Comparison of ENCODE assay signal across 8 cellular contexts in the genomic region with DNA sequence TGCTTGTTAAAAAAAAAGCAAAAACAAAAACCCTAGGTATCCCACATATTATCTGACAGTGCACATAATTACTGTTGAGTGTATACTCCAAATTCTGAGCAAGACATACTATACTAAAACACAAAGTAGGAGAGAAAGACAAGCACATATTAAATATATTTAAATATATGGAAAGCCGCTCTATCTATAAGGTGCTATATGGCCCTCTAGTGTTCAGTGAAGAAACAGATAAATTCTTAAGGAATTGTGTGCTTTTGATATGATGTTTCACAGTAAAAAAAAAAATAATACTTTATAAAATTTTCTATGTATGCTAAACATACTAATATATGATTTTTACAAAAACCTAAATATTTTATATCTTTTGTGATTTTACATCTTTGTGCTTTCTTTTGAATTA.
DNase-seq lines count a peak whose midpoint lies in the region; ATAC-seq and TF ChIP-seq lines count a peak whose summit lies in the region.

No MANE protein-coding gene starts in this region.

- H3K36me3 ChIP-seq in right lobe of liver = no peaks in the 10 kb centered on the region

- DNase-seq in D341Med (ENCODE audit: low spot score) = peak; percentile 14
- peak; percentile 52 to 76 for DNase-seq in Kasumi-1 (lab: John Stamatoyannopoulos, UW)
- DNase-seq in amniotic epithelial cell (ENCODE audit: low read depth) = peak; percentile 20
- no peak for DNase-seq in right lobe of liver
- DNase-seq in activated CD4-positive, alpha-beta T cell treated with anti-CD3 and anti-CD28 coated beads, Interleukin-2, amount 50 U/mL, for 48 hours = no peak

- H3K27ac ChIP-seq in right lobe of liver = no peak overlapping the region

- no peaks in the 10 kb centered on the region for H3K4me1 ChIP-seq in right lobe of liver

- ATAC-seq in right lobe of liver = no peak
- no peak for ATAC-seq in HG03521 (IDR thresholded peaks at IDR 0.05; ENCODE audit: unreplicated experiment)
- ATAC-seq in GM19455 (IDR thresholded peaks at IDR 0.05; ENCODE audit: unreplicated experiment) = no peak
- ATAC-seq in GM19324 (IDR thresholded peaks at IDR 0.05; ENCODE audit: low FRiP score, unreplicated experiment) = no peak

- TF ChIP-seq CTCF in right lobe of liver (IDR thresholded peaks at IDR 0.05) = peak in 3 of 4 donors; percentile 28 to 34 (median 28)

- H3K27me3 ChIP-seq in right lobe of liver = no peaks in the 10 kb centered on the region

- no peaks in the 10 kb centered on the region for H3K9me3 ChIP-seq in right lobe of liver

- intact Hi-C loops in right lobe of liver (cut with DNase I) = no loop called here

- no peak overlapping the region for H3K4me3 ChIP-seq in right lobe of liver

- WGBS in right lobe of liver (ENCODE audit: insufficient coverage, low coverage, low lambda C conversion rate, missing lambda C conversion rate) = 100% methylated on average over 1 of the region's 1 CpG

- TF ChIP-seq POLR2A in right lobe of liver (IDR thresholded peaks at IDR 0.05) = no peak

Comparison
In these comparisons a context has a peak if more than half of its experiments do, and no peak if none do; other contexts are left out.
1. DNase-seq: peak in D341Med (single experiment), Kasumi-1 (2 of 2) and amniotic epithelial cell (single experiment); none in right lobe of liver (0 of 3) and activated CD4-positive, alpha-beta T cell treated with anti-CD3 and anti-CD28 coated beads, Interleukin-2, amount 50 U/mL, for 48 hours (0 of 2).